In genomic region chr2:172102159-172102857, GRCh38 we compare ENCODE assay signal across 8 cellular contexts. TPM values are rescaled to one million over a fixed set of nuclear protein-coding genes. Genes with fewer than 3 reads are reported as not detected.
DNase-seq lines count a peak whose midpoint lies in the region; ATAC-seq and TF ChIP-seq lines count a peak whose summit lies in the region.

No MANE protein-coding gene starts in this region.

- POLR2A ChIA-PET in Caco-2 (lab: Charles Lee) = interaction anchor here (1.0 to 2.8 kb wide), 3 partner anchors 17 to 392 kb away, joined by 3 to 16 read pairs (median 7); partner anchors contain the start of genes DLX1 and HAT1

- H3K27ac Mint-ChIP-seq in Caco-2 (ENCODE audit: unreplicated experiment) (peak overlapping the region; percentile 48), brain (peak overlapping the region in 3 of 5 experiments; percentile 38 to 97 (median 92))

- 3 to 5% methylated on average over 23 to 51 of the region's 59 CpGs for WGBS in testis, 2 donors

- H3K4me1 ChIP-seq in Caco-2 (peaks cover 11% of the 10 kb centered on the region), testis (peaks cover 23% of the 10 kb centered on the region)

- TF ChIP-seq POLR2A in testis (IDR thresholded peaks at IDR 0.05) = no peak

- H3K9me3 Mint-ChIP-seq in Caco-2 (ENCODE audit: unreplicated experiment) (no peaks in the 10 kb centered on the region), brain (peaks cover 0 to 10% (median 0%) of the 10 kb centered on the region in 5 experiments)

- H3K27ac ChIP-seq in testis = no peak overlapping the region

- ATAC-seq in GM18909 (IDR thresholded peaks at IDR 0.05; ENCODE audit: poor library complexity, unreplicated experiment) (peak; percentile 34), HG03103 (IDR thresholded peaks at IDR 0.05; ENCODE audit: low read depth, unreplicated experiment) (peak; percentile 35)

- peak overlapping the region; percentile 62 for H3K4me3 ChIP-seq in Caco-2 (ENCODE audit: low read depth, low read length)
- peak overlapping the region; percentile 43 to 61 for H3K4me3 ChIP-seq in testis

- H3K27me3 ChIP-seq in Caco-2 (replicated peaks; ENCODE audit: control insufficient read depth, insufficient read depth, low read length) = no peaks in the 10 kb centered on the region
- H3K27me3 ChIP-seq in testis = peaks cover 7% of the 10 kb centered on the region

- H3K27me3 Mint-ChIP-seq in Caco-2 (ENCODE audit: insufficient read depth, unreplicated experiment) = peaks cover 3% of the 10 kb centered on the region
- H3K27me3 Mint-ChIP-seq in brain = peaks cover 74% of the 10 kb centered on the region

- H3K4me3 Mint-ChIP-seq in Caco-2 (ENCODE audit: unreplicated experiment) = peak overlapping the region; percentile 88
- peak overlapping the region; percentile 86 to 92 (median 88) for H3K4me3 Mint-ChIP-seq in brain

- H3K4me1 Mint-ChIP-seq in Caco-2 (ENCODE audit: low read depth, unreplicated experiment) (peaks cover 14% of the 10 kb centered on the region), brain (peaks cover 54% of the 10 kb centered on the region)

- CTCF ChIA-PET in Caco-2 (lab: Charles Lee) = interaction anchor here (0.6 to 1.7 kb wide), 10 partner anchors 9 to 503 kb away, joined by 3 to 10 read pairs (median 4); partner anchors contain the start of genes DLX1 and HAT1

- no TSS peak for BruUV-seq in Caco-2 (replicated peaks; lab: Mats Ljungman, UMichigan)

- no peaks in the 10 kb centered on the region for H3K36me3 ChIP-seq in Caco-2 (ENCODE audit: control insufficient read depth, insufficient read depth, low read length)
- no peaks in the 10 kb centered on the region for H3K36me3 ChIP-seq in testis (ENCODE audit: low read depth, missing control alignments)

- TF ChIP-seq CTCF in Caco-2 (IDR thresholded peaks at IDR 0.05; ENCODE audit: insufficient read depth in 1 of 2, low read depth in 1 of 2, low read length in 1 of 2, severe bottlenecking in 1 of 2, unreplicated experiment in 1 of 2) (no peak), brain (conservative IDR thresholded peaks at IDR 0.05) (no peak), testis (IDR thresholded peaks at IDR 0.05) (no peak)

- H3K36me3 Mint-ChIP-seq in Caco-2 (ENCODE audit: insufficient read depth, unreplicated experiment) (peaks cover 16% of the 10 kb centered on the region), brain (peaks cover 10% of the 10 kb centered on the region)

- DNase-seq in Caco-2 (peak; percentile 46 to 57), OCI-M1 (lab: John Stamatoyannopoulos, UW) (peak; percentile 47), kidney glomerular epithelial cell (lab: John Stamatoyannopoulos, UW) (peak; percentile 86), testis (no peak), mesenteric fat pad (ENCODE audit: low spot score) (no peak)

- H3K9me3 ChIP-seq in Caco-2 (no peaks in the 10 kb centered on the region), testis (no peaks in the 10 kb centered on the region)

- intact Hi-C loops in Caco-2 (cut with micrococcal nuclease; ENCODE audit: unreplicated experiment) = loop anchor here (1.0 to 5.0 kb wide), 5 partner anchors 17 to 528 kb away; partner anchors contain the start of genes DLX1, DYNC1I2, METAP1D and SLC25A12
- intact Hi-C loops in testis (cut with DNase I; ENCODE audit: low total_unique reads) = loop anchor here (10.0 kb wide), 2 partner anchors 288 to 418 kb away; partner anchors contain the start of gene DYNC1I2

RNA-seq across cellular contexts. Expression of gene DLX2, which starts 0.4 kb away (rescaled TPM):
- total RNA-seq in Caco-2 (2022) (0.79 and 0.82 TPM in 2 replicates), testis (1 to 10 TPM in 1 of 2 donors, under 1 TPM in 1; 0.99 to 1.1 TPM), mesenteric fat pad (not detected)
- polyA plus RNA-seq in brain (ENCODE audit: insufficient read depth, low read depth, low replicate concordance) (0.17 TPM), testis (ENCODE audit: insufficient read depth, low read depth, low replicate concordance) (0.29 TPM)

RNA-seq across cellular contexts. Expression of gene DLX1, which starts 17.0 kb away (rescaled TPM):
- total RNA-seq in Caco-2 (2022) (1.2 TPM in 2 replicates), testis (not detected), mesenteric fat pad (0.19 TPM)
- polyA plus RNA-seq in brain (ENCODE audit: insufficient read depth, low read depth, low replicate concordance) (0.63 TPM), testis (ENCODE audit: insufficient read depth, low read depth, low replicate concordance) (0.21 TPM)

Comparison
In these comparisons a context has a peak if more than half of its experiments do, and no peak if none do; other contexts are left out.
1. DNase-seq: peak in Caco-2 (2 of 2), OCI-M1 (single experiment) and kidney glomerular epithelial cell (single experiment); none in testis (single experiment) and mesenteric fat pad (single experiment).